ENCODE assay signal across 8 cellular contexts in the genomic region with DNA sequence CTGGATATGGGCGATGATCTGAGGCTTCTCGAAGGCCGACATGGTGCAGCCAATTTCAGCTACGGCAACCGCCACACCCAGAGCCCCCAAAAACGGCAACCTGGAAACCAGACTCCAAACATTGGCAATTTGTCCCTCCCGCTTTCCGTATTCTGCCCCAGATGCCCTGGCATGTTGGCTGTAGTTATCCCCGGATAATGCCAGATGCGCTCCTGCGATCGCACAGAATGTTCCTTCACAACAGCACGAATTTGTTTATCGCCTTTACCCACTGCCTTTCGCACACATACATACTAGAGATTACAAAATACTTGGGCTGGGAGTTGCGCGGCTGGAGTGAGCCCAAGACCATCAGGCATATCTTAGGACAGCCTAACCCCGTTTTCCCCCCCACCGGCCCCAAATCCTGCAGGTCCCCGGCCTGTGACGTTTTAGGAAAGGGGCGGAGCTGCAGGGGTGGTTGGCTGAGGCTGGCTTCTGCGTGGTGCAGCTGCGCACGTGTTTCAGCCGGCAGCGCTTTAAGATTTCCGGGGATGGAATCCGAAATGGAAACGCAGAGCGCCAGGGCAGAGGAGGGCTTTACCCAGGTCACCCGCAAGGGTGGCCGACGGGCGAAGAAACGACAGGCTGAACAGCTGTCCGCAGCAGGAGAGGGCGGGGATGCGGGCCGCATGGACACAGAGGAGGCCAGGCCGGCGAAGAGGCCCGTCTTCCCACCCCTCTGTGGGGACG.
A peak's percentile ranks its signal among the peaks of the same experiment; 100 is the strongest.
DNase-seq lines count a peak whose midpoint lies in the region; ATAC-seq lines count a peak whose summit lies in the region.

A gene (plus strand): TSS at position 487 of the 732 bp plus-strand sequence. CDS start 47 bp downstream, at position 534.

- H4K20me1 ChIP-seq in BLaER1 treated with 17β-estradiol and CSF1 and Interleukin-3, amounts not matched to agents 10 nM and 100 nM = peaks cover 0 to 44% (median 5%) of the 10 kb centered on the region in 11 experiments; a peak in 8 of 22 replicates

- H3K4me3 ChIP-seq in BLaER1 treated with 17β-estradiol and CSF1 and Interleukin-3, amounts not matched to agents 10 nM and 100 nM = peak within 1 kb of the TSS; percentile 77 to 98 (median 92)

- H3K27ac ChIP-seq in BLaER1 treated with 17β-estradiol and CSF1 and Interleukin-3, amounts not matched to agents 10 nM and 100 nM = peak within 1 kb of the TSS; percentile 90 to 99 (median 93)

- peaks cover 34 to 49% (median 43%) of the 10 kb centered on the region in 10 experiments for H3K4me1 ChIP-seq in BLaER1 treated with 17β-estradiol and CSF1 and Interleukin-3, amounts not matched to agents 10 nM and 100 nM

- DNase-seq in NCI-H748 (lab: John Stamatoyannopoulos, UW; ENCODE audit: unreplicated experiment) (peak; percentile 89), dedifferentiated amniotic fluid mesenchymal stem cell (ENCODE audit: extremely low spot score) (peak; percentile 94), left kidney (ENCODE audit: low read depth, low spot score) (peak; percentile 98)
- DNase-seq in activated CD4-positive, alpha-beta T cell treated with anti-CD3 and anti-CD28 coated beads, Interleukin-2, amount 50 U/mL, for 1 hour = peak; percentile 97
- peak; percentile 97 for DNase-seq in stimulated activated CD4-positive, alpha-beta T cell treated with anti-CD3 and anti-CD28 coated beads, Interleukin-2, amount 100 ng/mL, for 24 hours

- H3K4me2 ChIP-seq in BLaER1 treated with 17β-estradiol and CSF1 and Interleukin-3, amounts not matched to agents 10 nM and 100 nM = peak within 1 kb of the TSS; percentile 73 to 99 (median 89)

- H3K9me3 ChIP-seq in BLaER1 treated with 17β-estradiol and CSF1 and Interleukin-3, amounts not matched to agents 10 nM and 100 nM (replicated peaks in 1 of 11) = no peaks in the 10 kb centered on the region

- ATAC-seq in GM19351 (IDR thresholded peaks at IDR 0.05; ENCODE audit: unreplicated experiment) = peak; percentile 95
- peak; percentile 90 for ATAC-seq in HG03521 (IDR thresholded peaks at IDR 0.05; ENCODE audit: unreplicated experiment)

- peak within 1 kb of the TSS; percentile 86 to 99 (median 93) for H3K9ac ChIP-seq in BLaER1 treated with 17β-estradiol and CSF1 and Interleukin-3, amounts not matched to agents 10 nM and 100 nM

- H3K27me3 ChIP-seq in BLaER1 treated with 17β-estradiol and CSF1 and Interleukin-3, amounts not matched to agents 10 nM and 100 nM = no peaks in the 10 kb centered on the region

- peaks cover 24 to 46% (median 34%) of the 10 kb centered on the region in 11 experiments for H3K36me3 ChIP-seq in BLaER1 treated with 17β-estradiol and CSF1 and Interleukin-3, amounts not matched to agents 10 nM and 100 nM

Comparison
In these comparisons a context has a peak if more than half of its experiments do, and no peak if none do; other contexts are left out.
1. Peak in every context shown above with its lines: DNase-seq, ATAC-seq, H3K4me3 ChIP-seq and H3K27ac ChIP-seq.